In genomic region chr4:1814453-1814852, GRCh38 we compare ENCODE assay signal across 31 cellular contexts.
"Had no signal": no experiment of that assay in that cellular context is flagged by ENCODE, and none has a peak within 500 bp of the region (broad histone marks: within the 10 kb centered on the region; RNA-seq: fewer than 3 reads in every experiment).

No MANE protein-coding gene starts in this region.

- H3K4me1 ChIP-seq: esophagus muscularis mucosa, foreskin keratinocyte had no signal

- H3K4me3 ChIP-seq: coronary artery, dorsolateral prefrontal cortex, esophagus muscularis mucosa, gastrocnemius medialis had no signal

- DNase-seq: activated B cell treated with CpG ODN at 0.5 μM for 24 hours; activated CD4-positive, alpha-beta T cell treated with anti-CD3 and anti-CD28 coated beads for 48 hours; activated CD4-positive, alpha-beta T cell treated with anti-CD3 and anti-CD28 coated beads, Interleukin-2, amount 50 U/mL, for 1 hour; activated CD4-positive, alpha-beta T cell treated with anti-CD3 and anti-CD28 coated beads, Interleukin-2, amount 50 U/mL, for 48 hours; activated CD8-positive, alpha-beta memory T cell treated with anti-CD3 and anti-CD28 coated beads for 24 hours; activated CD8-positive, alpha-beta T cell treated with anti-CD3 and anti-CD28 coated beads for 36 hours; activated effector memory CD4-positive, alpha-beta T cell treated with Interleukin-2 at 50 U/mL for 16 hours; activated gamma-delta T cell treated with Interleukin-2 at 50 U/mL for 16 hours; activated naive CD4-positive, alpha-beta T cell treated with anti-CD3 and anti-CD28 coated beads, Interleukin-2, amount 50 U/mL, for 16 hours; activated naive CD4-positive, alpha-beta T cell treated with Interleukin-2 at 50 U/mL for 16 hours; activated T-cell treated with anti-CD3 and anti-CD28 coated beads, Interleukin-2, amount 50 U/mL, for 4 hours; amniotic stem cell; anterior cingulate cortex; brain microvascular endothelial cell; dorsolateral prefrontal cortex; effector memory CD4-positive, alpha-beta T cell; endodermal cell; erythroblast; foreskin keratinocyte; gastrocnemius medialis; glutamatergic neuron; T-helper 1 cell; T-helper 17 cell; T1000 had no signal

- H3K27ac ChIP-seq: brain microvascular endothelial cell, coronary artery, dorsolateral prefrontal cortex, esophagus muscularis mucosa, foreskin keratinocyte, gastrocnemius medialis, WERI-Rb-1 had no signal

- FAIRE-seq: astrocyte, bronchial epithelial cell had no signal

- H3K27me3 ChIP-seq: brain microvascular endothelial cell, dorsolateral prefrontal cortex, esophagus muscularis mucosa, foreskin keratinocyte, gastrocnemius medialis had no signal

- H3K9me3 ChIP-seq: esophagus muscularis mucosa, gastrocnemius medialis had no signal

- ATAC-seq: activated CD4-positive, CD25-positive, alpha-beta regulatory T cell treated with anti-CD3 and anti-CD28 coated beads, Interleukin-2, amount 50 U/mL, for 24 hours; activated CD8-positive, alpha-beta T cell treated with anti-CD3 and anti-CD28 coated beads for 36 hours; activated T-cell treated with anti-CD3 and anti-CD28 coated beads, Interleukin-2, amount 50 U/mL, for 4 hours; activated T-helper 17 cell treated with anti-CD3 and anti-CD28 coated beads, Interleukin-2, amount 50 U/mL, for 72 hours; foreskin keratinocyte; gastrocnemius medialis; T-helper 17 cell had no signal
